Comparison of ENCODE assay signal across 2 cellular contexts in the genomic region with DNA sequence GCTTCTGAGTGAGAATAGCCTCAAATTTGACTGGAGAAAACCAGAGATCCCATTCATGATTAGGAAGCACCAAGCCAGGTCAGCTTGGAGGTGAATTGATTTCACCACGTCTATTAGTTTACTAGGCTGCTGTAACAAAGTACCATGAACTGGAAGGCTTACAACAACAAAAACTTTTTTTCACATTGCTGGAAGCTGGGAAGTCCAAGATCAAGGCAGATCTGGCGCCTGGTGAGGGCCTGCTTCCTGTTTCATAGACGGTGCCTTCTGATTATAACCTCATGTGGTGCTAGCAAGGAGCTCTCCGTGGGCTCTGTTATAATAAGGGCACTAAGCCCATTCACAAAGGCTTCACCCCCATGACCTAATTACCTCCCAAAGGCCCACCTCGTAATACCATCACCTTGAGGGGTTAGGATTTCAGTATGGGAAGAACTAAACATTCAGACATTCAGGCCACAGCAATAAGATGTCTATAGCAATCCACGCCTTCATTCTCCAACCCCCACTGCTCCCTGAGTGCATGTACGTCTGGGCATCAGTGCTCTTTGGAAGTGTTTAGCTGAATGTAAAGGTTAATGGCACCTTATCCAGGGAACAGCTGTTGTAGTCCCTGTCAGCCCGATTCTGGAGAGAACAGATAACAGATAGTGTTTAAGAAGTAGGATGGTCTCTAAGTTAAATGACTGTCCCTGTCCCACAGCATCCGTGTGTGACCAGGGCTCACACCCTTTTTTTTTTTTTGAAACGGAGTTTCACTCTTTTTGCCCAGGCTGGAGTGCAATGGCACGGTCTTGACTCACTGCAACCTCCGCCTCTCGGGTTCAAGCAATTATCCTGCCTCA.
TF ChIP-seq lines count a peak whose summit lies in the region.

No MANE protein-coding gene starts in this region.

TF ChIP-seq in K562, 482 proteins besides CTCF, POLR2A, EP300 and RAD21 (continued from another document and continues in another):
- no peak for TF ChIP-seq MLLT1 (IDR thresholded peaks at IDR 0.05)
- 0 out of 2 replicates have a peak, but pooled peaks have one; percentile 59 for TF ChIP-seq MTA3 (IDR thresholded peaks at IDR 0.05; ENCODE audit: borderline replicate concordance)
- TF ChIP-seq BRF1 (IDR thresholded peaks at IDR 0.05; ENCODE audit: borderline replicate concordance, extremely low read depth, insufficient read length) = no peak
- TF ChIP-seq TRIM24 (IDR thresholded peaks at IDR 0.05) = peak; percentile 69 to 82; a peak in 3 of 4 replicates
- peak; percentile 96 for TF ChIP-seq TCF3 (CRISPR knock-in tag; IDR thresholded peaks at IDR 0.05)
- TF ChIP-seq, protein P1, sequence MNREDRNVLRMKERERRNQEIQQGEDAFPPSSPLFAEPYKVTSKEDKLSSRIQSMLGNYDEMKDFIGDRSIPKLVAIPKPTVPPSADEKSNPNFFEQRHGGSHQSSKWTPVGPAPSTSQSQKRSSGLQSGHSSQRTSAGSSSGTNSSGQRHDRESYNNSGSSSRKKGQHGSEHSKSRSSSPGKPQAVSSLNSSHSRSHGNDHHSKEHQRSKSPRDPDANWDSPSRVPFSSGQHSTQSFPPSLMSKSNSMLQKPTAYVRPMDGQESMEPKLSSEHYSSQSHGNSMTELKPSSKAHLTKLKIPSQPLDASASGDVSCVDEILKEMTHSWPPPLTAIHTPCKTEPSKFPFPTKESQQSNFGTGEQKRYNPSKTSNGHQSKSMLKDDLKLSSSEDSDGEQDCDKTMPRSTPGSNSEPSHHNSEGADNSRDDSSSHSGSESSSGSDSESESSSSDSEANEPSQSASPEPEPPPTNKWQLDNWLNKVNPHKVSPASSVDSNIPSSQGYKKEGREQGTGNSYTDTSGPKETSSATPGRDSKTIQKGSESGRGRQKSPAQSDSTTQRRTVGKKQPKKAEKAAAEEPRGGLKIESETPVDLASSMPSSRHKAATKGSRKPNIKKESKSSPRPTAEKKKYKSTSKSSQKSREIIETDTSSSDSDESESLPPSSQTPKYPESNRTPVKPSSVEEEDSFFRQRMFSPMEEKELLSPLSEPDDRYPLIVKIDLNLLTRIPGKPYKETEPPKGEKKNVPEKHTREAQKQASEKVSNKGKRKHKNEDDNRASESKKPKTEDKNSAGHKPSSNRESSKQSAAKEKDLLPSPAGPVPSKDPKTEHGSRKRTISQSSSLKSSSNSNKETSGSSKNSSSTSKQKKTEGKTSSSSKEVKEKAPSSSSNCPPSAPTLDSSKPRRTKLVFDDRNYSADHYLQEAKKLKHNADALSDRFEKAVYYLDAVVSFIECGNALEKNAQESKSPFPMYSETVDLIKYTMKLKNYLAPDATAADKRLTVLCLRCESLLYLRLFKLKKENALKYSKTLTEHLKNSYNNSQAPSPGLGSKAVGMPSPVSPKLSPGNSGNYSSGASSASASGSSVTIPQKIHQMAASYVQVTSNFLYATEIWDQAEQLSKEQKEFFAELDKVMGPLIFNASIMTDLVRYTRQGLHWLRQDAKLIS (CRISPR knock-in tag; IDR thresholded peaks at IDR 0.05) = no peak
- TF ChIP-seq ZBTB2 (IDR thresholded peaks at IDR 0.05) = peak; percentile 29; the same call in 1 of the 2 replicates
- TF ChIP-seq, protein P2, sequence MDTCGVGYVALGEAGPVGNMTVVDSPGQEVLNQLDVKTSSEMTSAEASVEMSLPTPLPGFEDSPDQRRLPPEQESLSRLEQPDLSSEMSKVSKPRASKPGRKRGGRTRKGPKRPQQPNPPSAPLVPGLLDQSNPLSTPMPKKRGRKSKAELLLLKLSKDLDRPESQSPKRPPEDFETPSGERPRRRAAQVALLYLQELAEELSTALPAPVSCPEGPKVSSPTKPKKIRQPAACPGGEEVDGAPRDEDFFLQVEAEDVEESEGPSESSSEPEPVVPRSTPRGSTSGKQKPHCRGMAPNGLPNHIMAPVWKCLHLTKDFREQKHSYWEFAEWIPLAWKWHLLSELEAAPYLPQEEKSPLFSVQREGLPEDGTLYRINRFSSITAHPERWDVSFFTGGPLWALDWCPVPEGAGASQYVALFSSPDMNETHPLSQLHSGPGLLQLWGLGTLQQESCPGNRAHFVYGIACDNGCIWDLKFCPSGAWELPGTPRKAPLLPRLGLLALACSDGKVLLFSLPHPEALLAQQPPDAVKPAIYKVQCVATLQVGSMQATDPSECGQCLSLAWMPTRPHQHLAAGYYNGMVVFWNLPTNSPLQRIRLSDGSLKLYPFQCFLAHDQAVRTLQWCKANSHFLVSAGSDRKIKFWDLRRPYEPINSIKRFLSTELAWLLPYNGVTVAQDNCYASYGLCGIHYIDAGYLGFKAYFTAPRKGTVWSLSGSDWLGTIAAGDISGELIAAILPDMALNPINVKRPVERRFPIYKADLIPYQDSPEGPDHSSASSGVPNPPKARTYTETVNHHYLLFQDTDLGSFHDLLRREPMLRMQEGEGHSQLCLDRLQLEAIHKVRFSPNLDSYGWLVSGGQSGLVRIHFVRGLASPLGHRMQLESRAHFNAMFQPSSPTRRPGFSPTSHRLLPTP (IDR thresholded peaks at IDR 0.05; ENCODE audit: borderline replicate concordance, extremely low read depth, insufficient read length) = no peak
- TF ChIP-seq CBFA2T2 (conservative IDR thresholded peaks at IDR 0.05) = peak; percentile 90
- peak; percentile 30; the same call in 1 of the 2 replicates for TF ChIP-seq ATF7 (IDR thresholded peaks at IDR 0.05)
- TF ChIP-seq, protein P3, sequence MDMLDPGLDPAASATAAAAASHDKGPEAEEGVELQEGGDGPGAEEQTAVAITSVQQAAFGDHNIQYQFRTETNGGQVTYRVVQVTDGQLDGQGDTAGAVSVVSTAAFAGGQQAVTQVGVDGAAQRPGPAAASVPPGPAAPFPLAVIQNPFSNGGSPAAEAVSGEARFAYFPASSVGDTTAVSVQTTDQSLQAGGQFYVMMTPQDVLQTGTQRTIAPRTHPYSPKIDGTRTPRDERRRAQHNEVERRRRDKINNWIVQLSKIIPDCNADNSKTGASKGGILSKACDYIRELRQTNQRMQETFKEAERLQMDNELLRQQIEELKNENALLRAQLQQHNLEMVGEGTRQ (CRISPR knock-in tag; IDR thresholded peaks at IDR 0.05) = no peak
- TF ChIP-seq KLF16 (IDR thresholded peaks at IDR 0.05) = peak; percentile 82
- no peak for TF ChIP-seq ZNF766 (CRISPR knock-in tag; conservative IDR thresholded peaks at IDR 0.05)

TF ChIP-seq in HepG2, 621 proteins besides CTCF, POLR2A, EP300 and RAD21 (continued from another document):
- peak; percentile 28; the same call in 1 of the 2 replicates for TF ChIP-seq ZNF777 (CRISPR knock-in tag; IDR thresholded peaks at IDR 0.05)
- TF ChIP-seq ZBTB21 (CRISPR knock-in tag; IDR thresholded peaks at IDR 0.05) = peak; percentile 33; the same call in 1 of the 2 replicates
- no peak for TF ChIP-seq BATF2 (CRISPR knock-in tag; IDR thresholded peaks at IDR 0.05)
- TF ChIP-seq ZFX (CRISPR knock-in tag; IDR thresholded peaks at IDR 0.05; ENCODE audit: low read depth) = peak; percentile 21
- no peak for TF ChIP-seq SIX1 (CRISPR knock-in tag; IDR thresholded peaks at IDR 0.05; ENCODE audit: borderline replicate concordance)
TF ChIP-seq in HepG2: peak in this region for 42.
